ENCODE assay signal across 17 cellular contexts in genomic region chr10:14558025-14558424, GRCh38.
DNase-seq lines count a peak whose midpoint lies in the region; ATAC-seq and TF ChIP-seq lines count a peak whose summit lies in the region.
"Had no signal": no experiment of that assay in that cellular context is flagged by ENCODE, and none has a peak within 500 bp of the region (broad histone marks: within the 10 kb centered on the region; RNA-seq: fewer than 3 reads in every experiment).

No MANE protein-coding gene starts in this region.

- peaks cover 4% of the 10 kb centered on the region for H3K79me1 ChIP-seq in H9 (ENCODE audit: insufficient read depth, low read depth, low read length, poor library complexity, severe bottlenecking)

- H3K27ac Mint-ChIP-seq in CD4-positive, alpha-beta T cell = peak overlapping the region; percentile 98
- H3K27ac Mint-ChIP-seq in H9 = peak overlapping the region in 2 of 3 experiments; percentile 7 to 42; a peak in 2 of 7 replicates
- peak overlapping the region; percentile 76 for H3K27ac Mint-ChIP-seq in activated naive CD8-positive, alpha-beta T cell treated with anti-CD3 and anti-CD28 coated beads, Interleukin-2, amount 50 U/mL, for 24 hours
- H3K27ac Mint-ChIP-seq in natural killer cell treated with Interleukin-12 subunit alpha and Interleukin-12 subunit beta and Interleukin-15 and Interleukin-18, amount 100 ng/mL, for 72 hours = peak overlapping the region; percentile 96 to 99
- H3K27ac Mint-ChIP-seq: mesothelial cell of epicardium had no signal

- H3K4me2 ChIP-seq in H9 (ENCODE audit: insufficient read depth, insufficient read length, low read length) = no peak overlapping the region

- peaks cover 3% of the 10 kb centered on the region; the same call in 1 of the 2 replicates for H3K79me2 ChIP-seq in H9 (ENCODE audit: insufficient read depth, low read length)

- no peaks in the 10 kb centered on the region for H3K9me3 ChIP-seq in CD4-positive, alpha-beta T cell (ENCODE audit: control insufficient read depth, low read length)
- no peaks in the 10 kb centered on the region for H3K9me3 ChIP-seq in H9 (ENCODE audit: control insufficient read depth, low read depth, low read length)
- H3K9me3 ChIP-seq: BE2C had no signal

- no peak overlapping the region for H2BK15ac ChIP-seq in H9 (ENCODE audit: low read depth, low read length)

- WGBS in H9 (ENCODE audit: extremely low coverage, insufficient read length, low lambda C conversion rate) = no CpG with 5 or more reads among the region's 12 CpGs

- no peak overlapping the region for H2BK12ac ChIP-seq in H9 (ENCODE audit: insufficient read length, low read depth, low read length)

- H3K9me3 Mint-ChIP-seq in CD4-positive, alpha-beta T cell = no peaks in the 10 kb centered on the region
- no peaks in the 10 kb centered on the region for H3K9me3 Mint-ChIP-seq in H9
- H3K9me3 Mint-ChIP-seq in activated naive CD8-positive, alpha-beta T cell treated with anti-CD3 and anti-CD28 coated beads, Interleukin-2, amount 50 U/mL, for 24 hours = no peaks in the 10 kb centered on the region
- H3K9me3 Mint-ChIP-seq in natural killer cell treated with Interleukin-12 subunit alpha and Interleukin-12 subunit beta and Interleukin-15 and Interleukin-18, amount 100 ng/mL, for 72 hours = no peaks in the 10 kb centered on the region
- H3K9me3 Mint-ChIP-seq: mesothelial cell of epicardium had no signal

- no peak overlapping the region for H3T11ph ChIP-seq in H9 (ENCODE audit: low read length)

- peaks cover 18% of the 10 kb centered on the region; the same call in 1 of the 2 replicates for H3K4me1 ChIP-seq in H9 (ENCODE audit: insufficient read depth, low read length)
- H3K4me1 ChIP-seq: BE2C had no signal

- H2AK5ac ChIP-seq in H9 (ENCODE audit: insufficient read length, low read length) = no peak overlapping the region

- no peak overlapping the region for H3K4ac ChIP-seq in H9 (ENCODE audit: low read depth, low read length)

- H4K20me1 ChIP-seq in H9 (ENCODE audit: control insufficient read depth, insufficient read depth, insufficient read length) = no peaks in the 10 kb centered on the region

- POLR2A ChIA-PET in CD4-positive, alpha-beta T cell (lab: Charles Lee) = interaction anchor here (1.3 to 5.7 kb wide), 4 partner anchors 12 to 30 kb away, joined by 3 to 43 read pairs (median 6); no protein-coding TSS in a partner anchor

- H3K23me2 ChIP-seq in H9 (ENCODE audit: insufficient read length, low read depth, low read length, poor library complexity, severe bottlenecking) = no peaks in the 10 kb centered on the region

- H2BK20ac ChIP-seq in H9 (ENCODE audit: low read depth, low read length, poor library complexity, severe bottlenecking) = no peak overlapping the region

- H3K18ac ChIP-seq in H9 (ENCODE audit: insufficient read length, low read depth, low read length) = no peak overlapping the region

- H3K4me1 Mint-ChIP-seq in CD4-positive, alpha-beta T cell (ENCODE audit: low read depth) = peaks cover 98% of the 10 kb centered on the region
- peaks cover 57 to 68% of the 10 kb centered on the region in 2 experiments for H3K4me1 Mint-ChIP-seq in H9
- H3K4me1 Mint-ChIP-seq in activated naive CD8-positive, alpha-beta T cell treated with anti-CD3 and anti-CD28 coated beads, Interleukin-2, amount 50 U/mL, for 24 hours = peaks cover 99% of the 10 kb centered on the region
- H3K4me1 Mint-ChIP-seq in natural killer cell treated with Interleukin-12 subunit alpha and Interleukin-12 subunit beta and Interleukin-15 and Interleukin-18, amount 100 ng/mL, for 72 hours (ENCODE audit: low read depth in 2 of 2) = peaks cover 82 to 89% of the 10 kb centered on the region in 2 donors

- H3K27me3 ChIP-seq in CD4-positive, alpha-beta T cell (ENCODE audit: control insufficient read depth, insufficient read depth, low read length) = no peaks in the 10 kb centered on the region
- H3K27me3 ChIP-seq in H9 (ENCODE audit: insufficient read depth, low read length) = no peaks in the 10 kb centered on the region
- H3K27me3 ChIP-seq: BE2C had no signal

- no peak overlapping the region for H4K8ac ChIP-seq in H9 (replicated peaks; ENCODE audit: insufficient read length, low read depth, low read length)

- H4K91ac ChIP-seq in H9 (ENCODE audit: insufficient read length, low read depth, low read length) = no peak overlapping the region

- H3K23ac ChIP-seq in H9 (ENCODE audit: insufficient read length, low read depth, low read length) = no peak overlapping the region

- H4K5ac ChIP-seq in H9 (ENCODE audit: insufficient read length, low read depth, low read length) = no peak overlapping the region

- TF ChIP-seq CTCF in CD4-positive, alpha-beta T cell (IDR thresholded peaks at IDR 0.05) = no peak
- TF ChIP-seq CTCF in H9 (conservative IDR thresholded peaks at IDR 0.05) = no peak

- H2BK120ac ChIP-seq in H9 (ENCODE audit: low read depth, low read length, poor library complexity, severe bottlenecking) = no peak overlapping the region

- no peak overlapping the region for H3K27ac ChIP-seq in CD4-positive, alpha-beta T cell (ENCODE audit: low read depth, low read length)
- H3K27ac ChIP-seq in H9 (ENCODE audit: insufficient read length, low read depth, low read length) = no peak overlapping the region
- H3K27ac ChIP-seq: HL-60 had no signal

- no peak for DNase-seq in CD4-positive, alpha-beta T cell
- DNase-seq in H9 = no peak
- DNase-seq in activated naive CD8-positive, alpha-beta T cell treated with anti-CD3 and anti-CD28 coated beads, Interleukin-2, amount 50 U/mL, for 24 hours = no peak
- no peak for DNase-seq in natural killer cell treated with Interleukin-12 subunit alpha and Interleukin-12 subunit beta and Interleukin-15 and Interleukin-18, amount 100 ng/mL, for 72 hours (ENCODE audit: low spot score)
- DNase-seq in anterior cingulate cortex (lab: John Stamatoyannopoulos, UW) = no peak
- DNase-seq: activated CD8-positive, alpha-beta memory T cell treated with anti-CD3 and anti-CD28 coated beads, Interleukin-2, amount 50 U/mL, for 4 hours; aorta; BE2C; DND-41; HCEC 1CT; NCI-H345; stimulated activated naive CD4-positive, alpha-beta T cell had no signal

- H3K56ac ChIP-seq in H9 (ENCODE audit: insufficient read length, low read depth, low read length) = no peak overlapping the region

- no peak overlapping the region for H3K14ac ChIP-seq in H9 (ENCODE audit: insufficient read depth, low read length)

- no peaks in the 10 kb centered on the region for H3K27me3 Mint-ChIP-seq in CD4-positive, alpha-beta T cell
- H3K27me3 Mint-ChIP-seq in H9 (ENCODE audit: low read depth) = no peaks in the 10 kb centered on the region; the same call in 1 of the 2 replicates
- no peaks in the 10 kb centered on the region for H3K27me3 Mint-ChIP-seq in activated naive CD8-positive, alpha-beta T cell treated with anti-CD3 and anti-CD28 coated beads, Interleukin-2, amount 50 U/mL, for 24 hours
- no peaks in the 10 kb centered on the region for H3K27me3 Mint-ChIP-seq in natural killer cell treated with Interleukin-12 subunit alpha and Interleukin-12 subunit beta and Interleukin-15 and Interleukin-18, amount 100 ng/mL, for 72 hours

- H2AFZ ChIP-seq in H9 (ENCODE audit: low read length) = no peak overlapping the region

- intact Hi-C loops in CD4-positive, alpha-beta T cell (cut with DNase I, micrococcal nuclease) = loop anchor here in 1 of 2 experiments (10.0 kb wide), 1 partner anchor 553 kb away; no protein-coding TSS in a partner anchor

- no peak for ATAC-seq in CD4-positive, alpha-beta T cell (ENCODE audit: poor library complexity)
- no peak for ATAC-seq in activated naive CD8-positive, alpha-beta T cell treated with anti-CD3 and anti-CD28 coated beads, Interleukin-2, amount 50 U/mL, for 24 hours
- no peak for ATAC-seq in natural killer cell treated with Interleukin-12 subunit alpha and Interleukin-12 subunit beta and Interleukin-15 and Interleukin-18, amount 100 ng/mL, for 72 hours
- ATAC-seq in GM19395 (IDR thresholded peaks at IDR 0.05; ENCODE audit: unreplicated experiment) (no peak), SK-N-SH treated with all-trans-retinoic acid at 6 μM for 48 hours (no peak), HG02870 (IDR thresholded peaks at IDR 0.05; ENCODE audit: unreplicated experiment) (no peak)

- H3K4me3 Mint-ChIP-seq in CD4-positive, alpha-beta T cell = peak overlapping the region; percentile 61
- no peak overlapping the region for H3K4me3 Mint-ChIP-seq in H9
- H3K4me3 Mint-ChIP-seq in activated naive CD8-positive, alpha-beta T cell treated with anti-CD3 and anti-CD28 coated beads, Interleukin-2, amount 50 U/mL, for 24 hours = no peak overlapping the region
- H3K4me3 Mint-ChIP-seq in natural killer cell treated with Interleukin-12 subunit alpha and Interleukin-12 subunit beta and Interleukin-15 and Interleukin-18, amount 100 ng/mL, for 72 hours = peak overlapping the region; percentile 55
- H3K4me3 Mint-ChIP-seq: mesothelial cell of epicardium had no signal

- CTCF ChIA-PET in CD4-positive, alpha-beta T cell (lab: Charles Lee) = interaction anchor here (1.8 to 2.9 kb wide), 2 partner anchors 15 to 21 kb away, joined by 5 to 11 read pairs; no protein-coding TSS in a partner anchor

- H3K36me3 Mint-ChIP-seq in CD4-positive, alpha-beta T cell (ENCODE audit: low read depth) = peaks cover 48% of the 10 kb centered on the region
- no peaks in the 10 kb centered on the region for H3K36me3 Mint-ChIP-seq in H9 (ENCODE audit: insufficient read depth in 1 of 3, low read depth in 3 of 3)
- peaks cover 42% of the 10 kb centered on the region for H3K36me3 Mint-ChIP-seq in activated naive CD8-positive, alpha-beta T cell treated with anti-CD3 and anti-CD28 coated beads, Interleukin-2, amount 50 U/mL, for 24 hours (ENCODE audit: low read depth)
- peaks cover 14% of the 10 kb centered on the region for H3K36me3 Mint-ChIP-seq in natural killer cell treated with Interleukin-12 subunit alpha and Interleukin-12 subunit beta and Interleukin-15 and Interleukin-18, amount 100 ng/mL, for 72 hours
- H3K36me3 Mint-ChIP-seq: mesothelial cell of epicardium had no signal

- no peak overlapping the region for H2BK5ac ChIP-seq in H9 (ENCODE audit: insufficient read length, low read length)

- H3K9ac ChIP-seq in H9 (ENCODE audit: extremely low read depth, insufficient read length, low read length) = no peak overlapping the region

TF ChIP-seq in SK-N-SH treated with all-trans-retinoic acid at 6 μM for 48 hours, 23 proteins besides CTCF, POLR2A, EP300 and RAD21 (continues in another document):
- no peak for TF ChIP-seq GLIS3 (CRISPR knock-in tag; IDR thresholded peaks at IDR 0.05)
- no peak for TF ChIP-seq CSRNP3 (CRISPR knock-in tag; IDR thresholded peaks at IDR 0.05)
- TF ChIP-seq OSR1 (CRISPR knock-in tag; IDR thresholded peaks at IDR 0.05) = no peak

Comparison
In these comparisons a context has a peak if more than half of its experiments do, and no peak if none do; other contexts are left out.
1. H3K27ac Mint-ChIP-seq: peak in every context shown above with its lines; median percentile 98 in CD4-positive, alpha-beta T cell; 98 in natural killer cell treated with Interleukin-12 subunit alpha and Interleukin-12 subunit beta and Interleukin-15 and Interleukin-18, amount 100 ng/mL, for 72 hours; 76 in activated naive CD8-positive, alpha-beta T cell treated with anti-CD3 and anti-CD28 coated beads, Interleukin-2, amount 50 U/mL, for 24 hours; 24 in H9.
2. H3K4me3 Mint-ChIP-seq: peak in CD4-positive, alpha-beta T cell (single experiment) and natural killer cell treated with Interleukin-12 subunit alpha and Interleukin-12 subunit beta and Interleukin-15 and Interleukin-18, amount 100 ng/mL, for 72 hours (single experiment); none in H9 (0 of 2) and activated naive CD8-positive, alpha-beta T cell treated with anti-CD3 and anti-CD28 coated beads, Interleukin-2, amount 50 U/mL, for 24 hours (single experiment).